18 cellular contexts compared by ENCODE assay signal in the genomic region with DNA sequence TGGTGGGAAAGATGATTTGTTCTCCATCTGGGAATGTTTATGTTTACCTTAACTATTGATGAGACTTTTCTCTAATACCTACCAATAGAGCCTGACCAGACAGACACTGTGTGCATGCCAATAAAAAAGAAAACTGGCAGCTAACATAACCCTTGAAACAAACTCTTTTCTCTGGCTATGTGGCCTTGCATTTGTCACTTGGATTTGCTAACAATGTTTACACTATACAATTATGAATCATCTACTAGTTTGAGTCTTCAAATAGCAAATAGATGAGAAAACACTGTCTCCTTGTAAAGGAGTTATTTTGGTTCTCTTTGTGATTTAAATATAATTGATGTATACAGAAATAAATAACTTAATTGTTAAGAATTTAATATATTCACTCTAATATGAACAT.
DNase-seq lines count a peak whose midpoint lies in the region; ATAC-seq, FAIRE-seq and TF ChIP-seq lines count a peak whose summit lies in the region.
"Had no signal": no experiment of that assay in that cellular context is flagged by ENCODE, and none has a peak within 500 bp of the region (broad histone marks: within the 10 kb centered on the region; RNA-seq: fewer than 3 reads in every experiment).

No MANE protein-coding gene starts in this region.

- H3K36me3 ChIP-seq in SK-N-SH (replicated peaks in 1 of 2; ENCODE audit: control insufficient read depth in 1 of 2, insufficient read depth in 2 of 2, low read length in 1 of 2): no peaks in the 10 kb centered on the region
- H3K36me3 ChIP-seq: left lung, suprapubic skin had no signal

- FAIRE-seq in A549 (lab: Jason Lieb, UNC): peak; percentile 83
- FAIRE-seq: TTC549 had no signal

- POLR2A ChIA-PET in A549 (lab: Yijun Ruan, JAX) (no interaction called here), SK-N-SH (lab: Yijun Ruan, JAX) (no interaction called here)

- no peak; a peak in 1 of 6 replicates for ATAC-seq in A549
- ATAC-seq in HG03460 (IDR thresholded peaks at IDR 0.05; ENCODE audit: unreplicated experiment): no peak
- ATAC-seq in HG03175 (IDR thresholded peaks at IDR 0.05; ENCODE audit: unreplicated experiment): no peak
- ATAC-seq in omental fat pad (ENCODE audit: low FRiP score): no peak
- ATAC-seq: activated T-cell treated with anti-CD3 and anti-CD28 coated beads, Interleukin-2, amount 50 U/mL, for 4 hours; left lung; naive thymus-derived CD8-positive, alpha-beta T cell had no signal

- TF ChIP-seq CTCF in A549 (IDR thresholded peaks at IDR 0.05) (no peak), SK-N-SH (IDR thresholded peaks at IDR 0.05) (no peak), fibroblast of villous mesenchyme (IDR thresholded peaks at IDR 0.05; ENCODE audit: insufficient read depth, low read depth, low read length) (no peak), omental fat pad (IDR thresholded peaks at IDR 0.05) (no peak)

- H3K4me3 ChIP-seq in A549 (no peak overlapping the region), SK-N-SH (ENCODE audit: low read depth in 2 of 2, low read length in 1 of 2) (no peak overlapping the region), fibroblast of villous mesenchyme (ENCODE audit: low read depth, low read length) (no peak overlapping the region)
- H3K4me3 ChIP-seq: left lung, SK-N-MC, suprapubic skin had no signal

- no peaks in the 10 kb centered on the region for H3K9me3 ChIP-seq in A549
- no peaks in the 10 kb centered on the region for H3K9me3 ChIP-seq in SK-N-SH
- H3K9me3 ChIP-seq: suprapubic skin had no signal

- H3K4me2 ChIP-seq in A549 (peak overlapping the region; percentile 60), SK-N-SH (peak overlapping the region; percentile 32; the same call in 1 of the 2 replicates)

- no peaks in the 10 kb centered on the region for H3K79me2 ChIP-seq in SK-N-SH (ENCODE audit: insufficient read depth)

- no peaks in the 10 kb centered on the region for H3F3A ChIP-seq in SK-N-SH (replicated peaks; ENCODE audit: insufficient read depth)

- no peak for TF ChIP-seq RAD21 in A549 (conservative IDR thresholded peaks at IDR 0.05 in 1 of 2, IDR thresholded peaks at IDR 0.05 in 1 of 2)
- TF ChIP-seq RAD21 in SK-N-SH (IDR thresholded peaks at IDR 0.05; ENCODE audit: low read length): no peak

- DNase-seq in A549 (ENCODE audit: low read depth in 1 of 2, low spot score in 1 of 2) (no peak), H4 (ENCODE audit: low spot score) (peak; percentile 22), SK-N-SH (no peak), fibroblast of villous mesenchyme (ENCODE audit: low read depth) (peak; percentile 24), GOT3 (lab: John Stamatoyannopoulos, UW) (no peak), omental fat pad (ENCODE audit: low spot score) (no peak)
- DNase-seq: ACHN; activated T-cell treated with anti-CD3 and anti-CD28 coated beads, Interleukin-2, amount 50 U/mL, for 4 hours; COR-L47; left lung; naive thymus-derived CD8-positive, alpha-beta T cell; NCI-H1417; NCI-H2227 treated with DMSO at 0.1 percent for 48 hours had no signal

- H2AFZ ChIP-seq in SK-N-SH (ENCODE audit: low read depth): peak overlapping the region; percentile 76

- H3K27me3 ChIP-seq in SK-N-SH (ENCODE audit: insufficient read depth): no peaks in the 10 kb centered on the region
- H3K27me3 ChIP-seq: left lung, suprapubic skin had no signal

- H4K20me1 ChIP-seq in SK-N-SH (ENCODE audit: insufficient read depth): no peaks in the 10 kb centered on the region

- TF ChIP-seq EP300 in A549 (IDR thresholded peaks at IDR 0.05) (no peak), SK-N-SH (IDR thresholded peaks at IDR 0.05; ENCODE audit: borderline replicate concordance in 1 of 2, low read depth in 1 of 2, low read length in 1 of 2) (no peak)

- CTCF ChIA-PET in A549 (lab: Yijun Ruan, JAX): no interaction called here
- CTCF ChIA-PET in SK-N-SH (lab: Yijun Ruan, JAX): no interaction called here

- H3K4me1 ChIP-seq in A549 (peaks cover 11% of the 10 kb centered on the region), SK-N-SH (ENCODE audit: control insufficient read depth in 1 of 2, insufficient read depth in 2 of 2, low read depth in 1 of 2, low read length in 1 of 2) (no peaks in the 10 kb centered on the region; a peak in 1 of 4 replicates)
- H3K4me1 ChIP-seq: left lung, suprapubic skin had no signal

- no peaks in the 10 kb centered on the region for H3K9me2 ChIP-seq in SK-N-SH

- H3K27ac ChIP-seq in A549: peak overlapping the region in 1 of 2 experiments; percentile 57; a peak in 3 of 6 replicates
- no peak overlapping the region for H3K27ac ChIP-seq in SK-N-SH (ENCODE audit: low read depth in 2 of 2, low read length in 1 of 2)
- H3K27ac ChIP-seq: left lung, SK-N-MC, suprapubic skin had no signal

- TF ChIP-seq POLR2A in A549 (IDR thresholded peaks at IDR 0.05; ENCODE audit: low read length): no peak

- no peak overlapping the region for H3K9ac ChIP-seq in SK-N-SH

TF ChIP-seq in A549, 52 proteins besides CTCF, POLR2A, EP300 and RAD21:
- no peak for TF ChIP-seq FOSL2 (IDR thresholded peaks at IDR 0.05)
- peak; percentile 13; the same call in 1 of the 2 replicates for TF ChIP-seq FOSL2 (CRISPR knock-in tag; IDR thresholded peaks at IDR 0.05)
- TF ChIP-seq MYC (IDR thresholded peaks at IDR 0.05; ENCODE audit: borderline replicate concordance, low read length): no peak

TF ChIP-seq in SK-N-SH, 30 proteins besides CTCF, POLR2A, EP300 and RAD21:
- no peak for TF ChIP-seq GATA2 (CRISPR knock-in tag; IDR thresholded peaks at IDR 0.05)
- peak; percentile 23; the same call in 1 of the 2 replicates for TF ChIP-seq FOSL2 (IDR thresholded peaks at IDR 0.05; ENCODE audit: borderline replicate concordance, low read depth)
TF ChIP-seq in SK-N-SH: peak in this region for 1.

Comparison
In these comparisons a context has a peak if more than half of its experiments do, and no peak if none do; other contexts are left out.
1. DNase-seq: peak in H4 (single experiment) and fibroblast of villous mesenchyme (single experiment); none in A549 (0 of 2), SK-N-SH (single experiment), GOT3 (single experiment) and omental fat pad (single experiment).